In the genomic region with DNA sequence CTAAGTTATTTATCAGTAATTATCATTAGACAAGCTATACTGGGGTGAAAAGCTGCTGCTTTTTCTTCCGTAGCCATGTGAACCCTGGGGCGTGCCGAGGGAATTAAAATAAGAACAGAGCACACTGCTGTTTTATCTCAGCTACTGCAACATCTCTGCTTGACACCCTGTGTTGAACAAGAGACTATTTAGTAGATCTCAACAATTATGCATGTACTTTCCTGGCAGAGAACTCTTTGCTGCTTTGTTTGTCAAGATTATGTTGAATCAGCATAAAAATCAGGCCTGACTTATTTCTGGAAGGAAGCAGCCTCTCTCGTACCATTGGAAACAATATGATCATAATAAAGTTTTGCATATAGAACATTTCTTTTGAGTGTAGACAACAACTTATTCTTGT, we compare ENCODE assay signal across 13 cellular contexts.
DNase-seq lines count a peak whose midpoint lies in the region; TF ChIP-seq lines count a peak whose summit lies in the region.
"Had no signal": no experiment of that assay in that cellular context is flagged by ENCODE, and none has a peak within 500 bp of the region (broad histone marks: within the 10 kb centered on the region; RNA-seq: fewer than 3 reads in every experiment).

No MANE protein-coding gene starts in this region.

- H3K36me3 ChIP-seq in HAP-1 (replicated peaks): no peaks in the 10 kb centered on the region
- H3K36me3 ChIP-seq in sigmoid colon: no peaks in the 10 kb centered on the region
- H3K36me3 ChIP-seq: SJSA1, suprapubic skin had no signal

- H3K4me3 Mint-ChIP-seq in progenitor cell of endocrine pancreas (ENCODE audit: low read depth): no peak overlapping the region
- H3K4me3 Mint-ChIP-seq: naive thymus-derived CD4-positive, alpha-beta T cell had no signal

- TF ChIP-seq CTCF in sigmoid colon (IDR thresholded peaks at IDR 0.05) (no peak), progenitor cell of endocrine pancreas (IDR thresholded peaks at IDR 0.05; ENCODE audit: unreplicated experiment) (no peak)

- intact Hi-C loops in sigmoid colon (cut with DNase I): no loop called here

- in situ Hi-C loops in HAP-1 (cut with MboI; ENCODE audit: low sequenced_read_pairs) (no loop called here), ACHN (cut with HindIII; ENCODE audit: low pct_ligation_motif_present, low pct_unique_long_range_greater_than_20kb, low sequenced_read_pairs) (no loop called here)

- 76 to 96% methylated on average over 4 of the region's 4 CpGs for WGBS in sigmoid colon, 2 donors

- H3K4me1 ChIP-seq in HAP-1: peaks cover 49% of the 10 kb centered on the region
- H3K4me1 ChIP-seq in sigmoid colon: peaks cover 0 to 44% (median 25%) of the 10 kb centered on the region in 4 donors
- H3K4me1 ChIP-seq: SJSA1, suprapubic skin had no signal

- no peak for TF ChIP-seq POLR2A in sigmoid colon (IDR thresholded peaks at IDR 0.05)

- no peaks in the 10 kb centered on the region for H3K36me3 Mint-ChIP-seq in progenitor cell of endocrine pancreas (ENCODE audit: insufficient read depth)
- H3K36me3 Mint-ChIP-seq: activated naive CD4-positive, alpha-beta T cell treated with anti-CD3 and anti-CD28 coated beads, Interleukin-2, amount 50 U/mL, for 72 hours; naive thymus-derived CD4-positive, alpha-beta T cell had no signal

- H3K27ac Mint-ChIP-seq in progenitor cell of endocrine pancreas: no peak overlapping the region
- H3K27ac Mint-ChIP-seq: activated naive CD4-positive, alpha-beta T cell treated with anti-CD3 and anti-CD28 coated beads, Interleukin-2, amount 50 U/mL, for 72 hours; naive thymus-derived CD4-positive, alpha-beta T cell had no signal

- peaks cover 3% of the 10 kb centered on the region for H3K4me1 Mint-ChIP-seq in progenitor cell of endocrine pancreas (ENCODE audit: low read depth)
- H3K4me1 Mint-ChIP-seq: naive thymus-derived CD4-positive, alpha-beta T cell had no signal

- H3K27me3 ChIP-seq in HAP-1 (ENCODE audit: low read depth): no peaks in the 10 kb centered on the region
- no peaks in the 10 kb centered on the region for H3K27me3 ChIP-seq in sigmoid colon
- H3K27me3 ChIP-seq: SJSA1, suprapubic skin had no signal

- H3K4me3 ChIP-seq in HAP-1 (no peak overlapping the region), sigmoid colon (no peak overlapping the region)
- H3K4me3 ChIP-seq: SJSA1, suprapubic skin had no signal

- H3K27ac ChIP-seq in angular gyrus (ENCODE audit: low read depth, low read length): peak overlapping the region; percentile 85
- peak overlapping the region in 3 of 4 donors; percentile 60 to 72 (median 71) for H3K27ac ChIP-seq in sigmoid colon
- H3K27ac ChIP-seq: SJSA1, suprapubic skin had no signal

- H3K9me3 ChIP-seq in HAP-1: no peaks in the 10 kb centered on the region
- no peaks in the 10 kb centered on the region for H3K9me3 ChIP-seq in sigmoid colon
- H3K9me3 ChIP-seq: SJSA1, suprapubic skin had no signal

- TF ChIP-seq EP300 in sigmoid colon (IDR thresholded peaks at IDR 0.05): peak in 1 of 4 donors; percentile 6

- H3K27me3 Mint-ChIP-seq in progenitor cell of endocrine pancreas: no peaks in the 10 kb centered on the region
- H3K27me3 Mint-ChIP-seq: naive thymus-derived CD4-positive, alpha-beta T cell had no signal

- no peaks in the 10 kb centered on the region for H3K9me3 Mint-ChIP-seq in progenitor cell of endocrine pancreas (ENCODE audit: low read depth)

- DNase-seq in HAP-1 (ENCODE audit: low spot score in 2 of 2): peak; percentile 77 to 94
- DNase-seq in inferior parietal cortex (ENCODE audit: extremely low spot score): peak; percentile 78
- no peak for DNase-seq in sigmoid colon
- DNase-seq in ACHN: no peak
- no peak for DNase-seq in NOMO-1 treated with dmso at 0.1 percent for 144 hours (lab: John Stamatoyannopoulos, UW; ENCODE audit: unreplicated experiment)
- no peak for DNase-seq in progenitor cell of endocrine pancreas (ENCODE audit: low spot score, unreplicated experiment)
- DNase-seq: activated CD4-positive, alpha-beta T cell treated with anti-CD3 and anti-CD28 coated beads, Interleukin-2, amount 50 U/mL, for 1 hour; naive thymus-derived CD4-positive, alpha-beta T cell; stimulated activated CD4-positive, alpha-beta T cell treated with anti-CD3 and anti-CD28 coated beads, Interleukin-2, amount 100 ng/mL, for 24 hours had no signal

Comparison
In these comparisons a context has a peak if more than half of its experiments do, and no peak if none do; other contexts are left out.
1. DNase-seq: peak in HAP-1 (2 of 2) and inferior parietal cortex (single experiment); none in sigmoid colon (single experiment), ACHN (single experiment), NOMO-1 treated with dmso at 0.1 percent for 144 hours (single experiment) and progenitor cell of endocrine pancreas (single experiment).